Comparison of ENCODE assay signal across 8 cellular contexts in the genomic region with DNA sequence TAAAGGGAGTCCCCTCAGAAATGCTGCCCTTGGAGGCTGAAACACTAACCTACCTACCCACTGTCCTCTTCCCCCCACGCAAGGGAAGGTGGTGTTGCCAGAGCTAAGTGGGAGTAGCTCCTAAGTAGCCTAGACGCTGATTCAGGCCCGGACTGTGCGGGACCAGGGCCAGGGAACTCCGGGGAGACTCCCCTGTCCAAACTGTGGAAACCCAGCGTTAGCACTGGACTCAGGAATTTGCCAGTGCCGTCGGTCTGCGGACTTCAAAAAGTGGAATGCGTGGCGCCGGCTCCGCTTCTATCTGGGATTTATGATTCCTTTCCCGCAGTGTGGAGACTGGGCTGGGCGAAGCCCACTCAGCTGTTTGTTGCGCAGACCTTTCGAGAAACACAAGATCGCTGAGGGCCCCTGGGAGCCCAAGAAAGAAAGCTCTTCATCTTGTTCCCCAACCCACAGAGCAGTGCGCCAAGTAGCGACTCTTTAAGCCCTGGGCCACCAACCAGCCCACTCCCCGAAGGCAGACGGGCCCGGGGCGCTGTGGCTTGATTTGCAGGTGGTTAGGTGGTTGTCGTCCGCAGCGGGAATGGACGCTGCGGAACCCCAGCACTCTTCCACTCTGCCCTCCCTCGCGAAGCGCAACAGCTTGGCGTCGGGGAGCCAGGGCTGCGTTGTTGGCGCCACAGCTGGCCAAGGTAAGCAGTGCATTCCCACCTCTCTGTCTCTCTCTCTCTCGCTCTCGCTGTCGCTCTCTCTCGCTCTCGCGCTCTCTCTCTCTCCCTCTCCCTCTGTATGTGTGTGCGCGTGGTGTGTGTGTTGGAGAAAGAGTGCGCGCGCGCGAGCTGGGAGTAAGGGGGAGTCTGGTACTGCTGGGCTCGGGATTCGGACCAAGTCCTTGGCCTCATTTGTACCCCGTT. TPM values are rescaled to one million over a fixed set of nuclear protein-coding genes. Genes with fewer than 3 reads are reported as not detected.
DNase-seq lines count a peak whose midpoint lies in the region; ATAC-seq, FAIRE-seq and TF ChIP-seq lines count a peak whose summit lies in the region.

No MANE protein-coding gene starts in this region.

- ATAC-seq in activated CD4-positive, CD25-positive, alpha-beta regulatory T cell treated with anti-CD3 and anti-CD28 coated beads, Interleukin-2, amount 50 U/mL, for 24 hours: peak; percentile 93 to 95
- peak; percentile 94 for ATAC-seq in HepG2

- 10 to 11% methylated on average over 24 to 51 of the region's 52 CpGs for WGBS in GM23248 (ENCODE audit: low coverage in 1 of 2, low lambda C conversion rate in 2 of 2, missing lambda C conversion rate in 2 of 2), 2 experiments
- 0% methylated on average over 10 of the region's 52 CpGs for WGBS in HepG2 (ENCODE audit: low lambda C conversion rate)

- H3K4me3 Mint-ChIP-seq in chondrocyte (ENCODE audit: unreplicated experiment): peak overlapping the region; percentile 64

- no peaks in the 10 kb centered on the region for H3K9me3 Mint-ChIP-seq in chondrocyte (ENCODE audit: low read depth)

- intact Hi-C loops in HepG2 (cut with micrococcal nuclease; ENCODE audit: unreplicated experiment): no loop called here

- no peak for TF ChIP-seq POLR2A in HepG2 (IDR thresholded peaks at IDR 0.05; ENCODE audit: insufficient read depth in 1 of 2, low read depth in 2 of 2, low read length in 2 of 2)

- H3K4me1 Mint-ChIP-seq in chondrocyte (ENCODE audit: low read depth): peaks cover 13% of the 10 kb centered on the region

- H4K20me1 ChIP-seq in GM23248 (ENCODE audit: insufficient read depth) (no peaks in the 10 kb centered on the region), HepG2 (ENCODE audit: insufficient read depth, low read length) (no peaks in the 10 kb centered on the region)

- H3K79me2 ChIP-seq in GM23248 (ENCODE audit: insufficient read depth): no peaks in the 10 kb centered on the region
- no peaks in the 10 kb centered on the region for H3K79me2 ChIP-seq in HepG2 (ENCODE audit: insufficient read depth, low read length)

- no TSS peak for BruUV-seq in HepG2 (replicated peaks; lab: Mats Ljungman, UMichigan)

- no peaks in the 10 kb centered on the region for H3K4me1 ChIP-seq in GM23248 (ENCODE audit: insufficient read depth)
- H3K4me1 ChIP-seq in HepG2 (ENCODE audit: insufficient read depth, low read length): peaks cover 15% of the 10 kb centered on the region; the same call in 1 of the 2 replicates

- H3K27ac ChIP-seq in GM23248: no peak overlapping the region
- no peak overlapping the region for H3K27ac ChIP-seq in HepG2 (ENCODE audit: extremely low read length, insufficient read depth, low read length)

- H3K36me3 ChIP-seq in GM23248 (ENCODE audit: low read depth) (no peaks in the 10 kb centered on the region), HepG2 (replicated peaks in 1 of 2; ENCODE audit: control insufficient read depth in 1 of 2, insufficient read depth in 2 of 2, low read length in 2 of 2) (no peaks in the 10 kb centered on the region)

- H3K9ac ChIP-seq in GM23248: no peak overlapping the region
- H3K9ac ChIP-seq in HepG2 (ENCODE audit: insufficient read depth, low read depth, low read length): no peak overlapping the region

- H3F3A ChIP-seq in GM23248 (ENCODE audit: insufficient read depth): no peaks in the 10 kb centered on the region

- TF ChIP-seq EP300 in HepG2 (IDR thresholded peaks at IDR 0.05; ENCODE audit: low read depth in 2 of 2, low read length in 2 of 2) (no peak), HepG2 (CRISPR knock-in tag; IDR thresholded peaks at IDR 0.05; ENCODE audit: borderline replicate concordance) (no peak)

- FAIRE-seq in HepG2 (lab: Jason Lieb, UNC): peak; percentile 97

- peaks cover 25% of the 10 kb centered on the region for H3K27me3 ChIP-seq in GM23248 (replicated peaks; ENCODE audit: insufficient read depth)
- peaks cover 1 to 16% of the 10 kb centered on the region in 2 experiments; a peak in 1 of 5 replicates for H3K27me3 ChIP-seq in HepG2 (ENCODE audit: control insufficient read depth in 1 of 2, insufficient read depth in 2 of 2, low read length in 2 of 2)

- H2AFZ ChIP-seq in GM23248 (no peak overlapping the region), HepG2 (ENCODE audit: low read length) (no peak overlapping the region)

- TF ChIP-seq RAD21 in HepG2 (CRISPR knock-in tag; IDR thresholded peaks at IDR 0.05): peak; percentile 32; the same call in 1 of the 2 replicates

- H3K9me2 ChIP-seq in GM23248 (ENCODE audit: insufficient read depth): no peaks in the 10 kb centered on the region

- in situ Hi-C loops in GM23248 (cut with MboI) (no loop called here), HepG2 (cut with HindIII; ENCODE audit: extremely low pct_ligation_motif_present, low pct_unique_long_range_greater_than_20kb) (no loop called here)

- peak overlapping the region; percentile 30 for H3K27ac Mint-ChIP-seq in chondrocyte (ENCODE audit: unreplicated experiment)

- H3K9me3 ChIP-seq in GM23248 (ENCODE audit: low read depth) (no peaks in the 10 kb centered on the region), HepG2 (ENCODE audit: low read length) (no peaks in the 10 kb centered on the region)

- DNase-seq in EH (ENCODE audit: low read depth) (peak; percentile 19), GM23248 (peak; percentile 23), M059J (ENCODE audit: low read depth) (peak; percentile 12), chondrocyte (ENCODE audit: low spot score) (no peak), HepG2 (ENCODE audit: low spot score) (peak; percentile 57), NCI-H446 treated with DMSO at 0.1 percent for 48 hours (lab: John Stamatoyannopoulos, UW) (no peak)
- DNase-seq in stimulated activated CD4-positive, alpha-beta T cell treated with anti-CD3 and anti-CD28 coated beads, Interleukin-4, amount 100 ng/mL, for 1 hour: peak; percentile 61

- POLR2A ChIA-PET in HepG2 (lab: Yijun Ruan, JAX): no interaction called here

- no peaks in the 10 kb centered on the region for H3K36me3 Mint-ChIP-seq in chondrocyte (ENCODE audit: low read depth)

- CTCF ChIA-PET in HepG2 (lab: Yijun Ruan, JAX; ENCODE audit: low intra/inter-chr PET ratio, low total read pairs): no interaction called here

- peaks cover 49% of the 10 kb centered on the region for H3K27me3 Mint-ChIP-seq in chondrocyte (ENCODE audit: low read depth)

- H3K4me3 ChIP-seq in GM23248 (no peak overlapping the region), HepG2 (replicated peaks in 1 of 3; ENCODE audit: insufficient read depth in 1 of 3, low read depth in 2 of 3, low read length in 3 of 3) (peak overlapping the region in 2 of 3 experiments; percentile 34 to 48; a peak in 2 of 6 replicates)

- H3K4me2 ChIP-seq in GM23248 (ENCODE audit: unreplicated experiment) (no peak overlapping the region), HepG2 (ENCODE audit: low read depth, low read length) (peak overlapping the region; percentile 70)

- peak; percentile 62 for TF ChIP-seq CTCF in chondrocyte (IDR thresholded peaks at IDR 0.05)
- TF ChIP-seq CTCF in HepG2 (CRISPR knock-in tag; IDR thresholded peaks at IDR 0.05): peak; percentile 77

RNA-seq across cellular contexts. Expression of a gene that starts 2.0 kb away (rescaled TPM):
- total RNA-seq in GM23248 (2014; rRNA removed; shearing (Covaris generic)): not detected in 2 replicates
- polyA plus RNA-seq in GM23248 (2016; fragmentation: Nextera tagmentation; extraction: Ambion mirVana) (not detected in 2 replicates), HepG2 (2011; rRNA removed) (0.13 TPM in 2 replicates)
- total RNA-seq in M059J (2014; rRNA removed; shearing (Covaris generic)): 1.9 and 2.6 TPM in 2 replicates
- total RNA-seq in chondrocyte (0.10 to 0.15 TPM in 2 of 3 replicates, not detected in the other), HepG2 (2016; rRNA removed; fragmentation: Illumina TruSeq; extraction: Trizol) (0.40 and 0.56 TPM in 2 replicates)
- 0.09 TPM in 1 of 2 replicates, not detected in the other for total RNA-seq in HepG2 (2016; cell fraction: cytosol; rRNA removed; fragmentation: Illumina TruSeq; extraction: Trizol; ENCODE audit: low read depth)
- 0.32 and 0.62 TPM in 2 replicates for total RNA-seq in HepG2 (2016; cell fraction: insoluble cytoplasmic fraction; rRNA removed; fragmentation: Illumina TruSeq; extraction: Trizol)
- 0.43 and 0.48 TPM in 2 replicates for total RNA-seq in HepG2 (2016; cell fraction: membrane; rRNA removed; fragmentation: Illumina TruSeq; extraction: Trizol)
- total RNA-seq in HepG2 (2016; cell fraction: nucleus; rRNA removed; fragmentation: Illumina TruSeq; extraction: Trizol): 0.34 and 0.43 TPM in 2 replicates
- polyA plus RNA-seq in HepG2 (2011; cell fraction: cytosol; rRNA removed): 0.09 and 0.13 TPM in 2 replicates
- 0.03 and 0.10 TPM in 2 replicates for polyA plus RNA-seq in HepG2 (2011; cell fraction: nucleus; rRNA removed)
- polyA plus RNA-seq in HepG2 (2012): 0.04 and 0.17 TPM in 2 replicates
- 0.19 and 0.23 TPM in 2 replicates for polyA plus RNA-seq in HepG2 (2016; cell fraction: cytosol; fragmentation: Illumina TruSeq; extraction: Trizol; ENCODE audit: low read depth)
- polyA plus RNA-seq in HepG2 (2016; cell fraction: insoluble cytoplasmic fraction; fragmentation: Illumina TruSeq; extraction: Trizol; ENCODE audit: low read depth): 0.99 and 1.5 TPM in 2 replicates
- polyA plus RNA-seq in HepG2 (2016; cell fraction: membrane; fragmentation: Illumina TruSeq; extraction: Trizol; ENCODE audit: low read depth): 0.65 and 0.84 TPM in 2 replicates
- polyA plus RNA-seq in HepG2 (2016; cell fraction: nucleus; fragmentation: Illumina TruSeq; extraction: Trizol; ENCODE audit: insufficient read depth, low read depth): 0.89 and 1.1 TPM in 2 replicates
- polyA minus RNA-seq in HepG2 (2011; rRNA and poly(A)+ RNA removed; ENCODE audit: low replicate concordance): 0.14 TPM in 1 of 2 replicates, not detected in the other
- 0.18 TPM in 1 of 2 replicates, not detected in the other for polyA minus RNA-seq in HepG2 (2011; cell fraction: cytosol; rRNA and poly(A)+ RNA removed)
- 0.25 and 0.39 TPM in 2 replicates for polyA minus RNA-seq in HepG2 (2011; cell fraction: nucleus; rRNA and poly(A)+ RNA removed)

RNA-seq across cellular contexts. Expression of a gene that starts 52.7 kb away (rescaled TPM):
- total RNA-seq in GM23248 (2014; rRNA removed; shearing (Covaris generic)): not detected in 2 replicates
- polyA plus RNA-seq in GM23248 (2016; fragmentation: Nextera tagmentation; extraction: Ambion mirVana) (not detected in 2 replicates), HepG2 (2011; rRNA removed) (not detected in 2 replicates)
- total RNA-seq in M059J (2014; rRNA removed; shearing (Covaris generic)): not detected in 2 replicates
- total RNA-seq in chondrocyte (not detected in 3 replicates), HepG2 (2016; rRNA removed; fragmentation: Illumina TruSeq; extraction: Trizol) (not detected in 2 replicates)
- not detected in 2 replicates for total RNA-seq in HepG2 (2016; cell fraction: cytosol; rRNA removed; fragmentation: Illumina TruSeq; extraction: Trizol; ENCODE audit: low read depth)
- not detected in 2 replicates for total RNA-seq in HepG2 (2016; cell fraction: insoluble cytoplasmic fraction; rRNA removed; fragmentation: Illumina TruSeq; extraction: Trizol)
- total RNA-seq in HepG2 (2016; cell fraction: membrane; rRNA removed; fragmentation: Illumina TruSeq; extraction: Trizol): not detected in 2 replicates
- not detected in 2 replicates for total RNA-seq in HepG2 (2016; cell fraction: nucleus; rRNA removed; fragmentation: Illumina TruSeq; extraction: Trizol)
- polyA plus RNA-seq in HepG2 (2011; cell fraction: cytosol; rRNA removed): not detected in 2 replicates
- polyA plus RNA-seq in HepG2 (2011; cell fraction: nucleus; rRNA removed): not detected in 2 replicates
- not detected in 2 replicates for polyA plus RNA-seq in HepG2 (2012)
- polyA plus RNA-seq in HepG2 (2016; cell fraction: cytosol; fragmentation: Illumina TruSeq; extraction: Trizol; ENCODE audit: low read depth): not detected in 2 replicates
- not detected in 2 replicates for polyA plus RNA-seq in HepG2 (2016; cell fraction: insoluble cytoplasmic fraction; fragmentation: Illumina TruSeq; extraction: Trizol; ENCODE audit: low read depth)
- polyA plus RNA-seq in HepG2 (2016; cell fraction: membrane; fragmentation: Illumina TruSeq; extraction: Trizol; ENCODE audit: low read depth): not detected in 2 replicates
- not detected in 2 replicates for polyA plus RNA-seq in HepG2 (2016; cell fraction: nucleus; fragmentation: Illumina TruSeq; extraction: Trizol; ENCODE audit: insufficient read depth, low read depth)
- not detected in 2 replicates for polyA minus RNA-seq in HepG2 (2011; rRNA and poly(A)+ RNA removed; ENCODE audit: low replicate concordance)
- not detected in 2 replicates for polyA minus RNA-seq in HepG2 (2011; cell fraction: cytosol; rRNA and poly(A)+ RNA removed)
- not detected in 2 replicates for polyA minus RNA-seq in HepG2 (2011; cell fraction: nucleus; rRNA and poly(A)+ RNA removed)

RNA-seq across cellular contexts. Expression of a gene that starts 58.6 kb away (rescaled TPM):
- total RNA-seq in GM23248 (2014; rRNA removed; shearing (Covaris generic)): 11.5 and 11.6 TPM in 2 replicates
- polyA plus RNA-seq in GM23248 (2016; fragmentation: Nextera tagmentation; extraction: Ambion mirVana) (8.3 and 8.5 TPM in 2 replicates), HepG2 (2011; rRNA removed) (5.7 and 6.5 TPM in 2 replicates)
- 37.6 and 43.5 TPM in 2 replicates for total RNA-seq in M059J (2014; rRNA removed; shearing (Covaris generic))
- total RNA-seq in chondrocyte (10.5 to 11.8 TPM (median 11.2 TPM) in 3 replicates), HepG2 (2016; rRNA removed; fragmentation: Illumina TruSeq; extraction: Trizol) (20.2 and 36.2 TPM in 2 replicates)
- 1.4 and 1.7 TPM in 2 replicates for total RNA-seq in HepG2 (2016; cell fraction: cytosol; rRNA removed; fragmentation: Illumina TruSeq; extraction: Trizol; ENCODE audit: low read depth)
- 19.7 and 35.0 TPM in 2 replicates for total RNA-seq in HepG2 (2016; cell fraction: insoluble cytoplasmic fraction; rRNA removed; fragmentation: Illumina TruSeq; extraction: Trizol)
- total RNA-seq in HepG2 (2016; cell fraction: membrane; rRNA removed; fragmentation: Illumina TruSeq; extraction: Trizol): 7.5 and 8.5 TPM in 2 replicates
- 20.0 and 21.0 TPM in 2 replicates for total RNA-seq in HepG2 (2016; cell fraction: nucleus; rRNA removed; fragmentation: Illumina TruSeq; extraction: Trizol)
- 2.2 and 4.1 TPM in 2 replicates for polyA plus RNA-seq in HepG2 (2011; cell fraction: cytosol; rRNA removed)
- 3.3 and 6.2 TPM in 2 replicates for polyA plus RNA-seq in HepG2 (2011; cell fraction: nucleus; rRNA removed)
- 10.2 and 10.9 TPM in 2 replicates for polyA plus RNA-seq in HepG2 (2012)
- 0.65 and 0.86 TPM in 2 replicates for polyA plus RNA-seq in HepG2 (2016; cell fraction: cytosol; fragmentation: Illumina TruSeq; extraction: Trizol; ENCODE audit: low read depth)
- polyA plus RNA-seq in HepG2 (2016; cell fraction: insoluble cytoplasmic fraction; fragmentation: Illumina TruSeq; extraction: Trizol; ENCODE audit: low read depth): 29.1 and 30.2 TPM in 2 replicates
- polyA plus RNA-seq in HepG2 (2016; cell fraction: membrane; fragmentation: Illumina TruSeq; extraction: Trizol; ENCODE audit: low read depth): 3.3 and 4.2 TPM in 2 replicates
- 20.6 and 21.7 TPM in 2 replicates for polyA plus RNA-seq in HepG2 (2016; cell fraction: nucleus; fragmentation: Illumina TruSeq; extraction: Trizol; ENCODE audit: insufficient read depth, low read depth)
- polyA minus RNA-seq in HepG2 (2011; rRNA and poly(A)+ RNA removed; ENCODE audit: low replicate concordance): 7.5 and 15.3 TPM in 2 replicates
- 13.4 and 17.0 TPM in 2 replicates for polyA minus RNA-seq in HepG2 (2011; cell fraction: cytosol; rRNA and poly(A)+ RNA removed)
- polyA minus RNA-seq in HepG2 (2011; cell fraction: nucleus; rRNA and poly(A)+ RNA removed): 12.9 and 15.8 TPM in 2 replicates

Comparison
In these comparisons a context has a peak if more than half of its experiments do, and no peak if none do; other contexts are left out.
1. DNase-seq: peak in EH (single experiment), GM23248 (single experiment), M059J (single experiment), HepG2 (single experiment) and stimulated activated CD4-positive, alpha-beta T cell treated with anti-CD3 and anti-CD28 coated beads, Interleukin-4, amount 100 ng/mL, for 1 hour (single experiment); none in chondrocyte (single experiment) and NCI-H446 treated with DMSO at 0.1 percent for 48 hours (single experiment).